ENCODE assay signal across 10 cellular contexts in the genomic region with DNA sequence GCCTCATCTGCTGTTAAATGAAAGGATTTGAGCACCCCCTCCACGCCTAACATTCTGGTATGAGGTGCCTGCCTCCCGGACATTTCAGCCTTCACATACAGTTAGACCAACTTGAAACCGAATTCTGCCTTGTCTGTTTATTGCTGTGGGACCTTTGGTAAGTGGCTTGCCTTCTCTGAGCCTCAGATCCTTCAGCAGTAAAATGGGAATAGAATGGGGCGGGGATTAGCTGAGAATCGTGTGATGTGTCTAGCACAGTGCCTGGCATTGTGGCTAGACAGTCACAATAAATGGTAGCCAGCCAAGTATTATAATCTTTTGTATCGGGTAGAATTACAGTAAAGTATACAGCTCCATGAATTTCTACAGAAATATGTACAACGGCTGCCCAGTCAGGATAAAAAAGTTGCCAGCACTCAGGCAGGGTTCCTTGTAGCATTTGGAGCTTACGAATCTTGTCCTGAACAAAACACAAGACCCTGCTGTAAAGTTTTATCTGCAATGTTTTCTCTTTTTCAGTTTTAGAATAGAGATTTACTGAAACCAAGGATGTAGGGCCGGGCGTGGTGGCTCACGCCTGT. TPM values are rescaled to one million over a fixed set of nuclear protein-coding genes. Genes with fewer than 3 reads are reported as not detected.
A peak's percentile ranks its signal among the peaks of the same experiment; 100 is the strongest.
DNase-seq lines count a peak whose midpoint lies in the region; ATAC-seq and TF ChIP-seq lines count a peak whose summit lies in the region.
"Had no signal": no experiment of that assay in that cellular context is flagged by ENCODE, and none has a peak within 500 bp of the region (broad histone marks: within the 10 kb centered on the region; RNA-seq: fewer than 3 reads in every experiment).

No MANE protein-coding gene starts in this region.

- H3K27me3 ChIP-seq in left lung: peaks cover 0 to 30% of the 10 kb centered on the region in 2 donors

- peaks cover 0 to 6% of the 10 kb centered on the region in 2 donors for H3K4me1 ChIP-seq in left lung

- peak overlapping the region; percentile 42 for H3K4me3 ChIP-seq in LNCaP clone FGC (ENCODE audit: low read depth, low read length)
- peak overlapping the region; percentile 45 to 55 for H3K4me3 ChIP-seq in cardiac fibroblast (replicated peaks in 1 of 2; ENCODE audit: low read depth in 2 of 2, low read length in 2 of 2)
- peak overlapping the region; percentile 50 to 58 for H3K4me3 ChIP-seq in left lung

- peak overlapping the region; percentile 65 to 76 for H3K27ac ChIP-seq in left lung
- peak overlapping the region; percentile 97 for H3K27ac ChIP-seq in substantia nigra (ENCODE audit: low read depth, low read length, poor library complexity, severe bottlenecking)

- TF ChIP-seq CTCF in LNCaP clone FGC (IDR thresholded peaks at IDR 0.05; ENCODE audit: control insufficient read depth, extremely low read depth, insufficient read depth) (no peak), cardiac fibroblast (IDR thresholded peaks at IDR 0.05; ENCODE audit: low read depth, low read length) (no peak), left lung (IDR thresholded peaks at IDR 0.05) (no peak)

- DNase-seq in LNCaP clone FGC (ENCODE audit: low read depth) (no peak), cardiac fibroblast (ENCODE audit: low read depth in 2 of 2) (peak in 1 of 2 donors; percentile 14), left lung (no peak), substantia nigra (lab: John Stamatoyannopoulos, UW) (peak in 12 of 49 donors; percentile 12 to 58 (median 18)), COLO829 (ENCODE audit: low spot score) (no peak)
- no peak for DNase-seq in stimulated activated CD4-positive, alpha-beta T cell treated with anti-CD3 and anti-CD28 coated beads, Interleukin-12 subunit alpha, Interleukin-12 subunit beta, amount 100 ng/mL, for 4 hours
- DNase-seq: activated naive CD4-positive, alpha-beta T cell treated with Interleukin-2 at 50 U/mL for 16 hours; natural killer cell had no signal

- ATAC-seq in left lung (peak; percentile 11), GM21737 (IDR thresholded peaks at IDR 0.05; ENCODE audit: unreplicated experiment) (no peak), HG02938 (IDR thresholded peaks at IDR 0.05; ENCODE audit: unreplicated experiment) (no peak)
- ATAC-seq: natural killer cell had no signal

- H3K36me3 ChIP-seq in left lung: no peaks in the 10 kb centered on the region

- no peaks in the 10 kb centered on the region for H3K9me3 ChIP-seq in left lung

- intact Hi-C loops in left lung (cut with DNase I): no loop called here

RNA-seq across cellular contexts. Expression of gene TMC7, which starts 0.8 kb away (rescaled TPM):
- 1 to 10 TPM; 5.2 to 9.7 TPM for total RNA-seq in left lung
- total RNA-seq: natural killer cell had no signal

RNA-seq across cellular contexts. Expression of gene SMG1, which starts 58.3 kb away (rescaled TPM):
- 10 to 100 TPM; 60.0 to 78.6 TPM for total RNA-seq in left lung
